Comparison of ENCODE assay signal across 10 cellular contexts in genomic region chr6:57174511-57174907, GRCh38. TPM values are rescaled to one million over a fixed set of nuclear protein-coding genes. Genes with fewer than 3 reads are reported as not detected.
DNase-seq lines count a peak whose midpoint lies in the region; ATAC-seq, FAIRE-seq and TF ChIP-seq lines count a peak whose summit lies in the region.
"Had no signal": no experiment of that assay in that cellular context is flagged by ENCODE, and none has a peak within 500 bp of the region (broad histone marks: within the 10 kb centered on the region; RNA-seq: fewer than 3 reads in every experiment).

No MANE protein-coding gene starts in this region.

- no peaks in the 10 kb centered on the region for H3K9me3 ChIP-seq in A549
- no peaks in the 10 kb centered on the region for H3K9me3 ChIP-seq in left lung
- H3K9me3 ChIP-seq: testis had no signal

- H3K27me3 Mint-ChIP-seq in activated T-helper 1 cell treated with anti-CD3 and anti-CD28 coated beads, Interleukin-12 subunit alpha, Interleukin-12 subunit beta, Interleukin-2, Interleukin-4 antibody, amounts not matched to agents 30 ng/mL and 10 ng/mL and 1 ng/mL, durations not matched to agents 14 hours and 24 hours and 36 hours (ENCODE audit: insufficient read depth) = no peaks in the 10 kb centered on the region

- ATAC-seq in A549 = no peak
- no peak for ATAC-seq in left lung
- ATAC-seq in HG03025 (IDR thresholded peaks at IDR 0.05; ENCODE audit: low FRiP score, unreplicated experiment) = no peak
- ATAC-seq in HG02759 (IDR thresholded peaks at IDR 0.05; ENCODE audit: unreplicated experiment) = no peak

- CTCF ChIA-PET in A549 (lab: Yijun Ruan, JAX) = no interaction called here

- H3K27me3 ChIP-seq in GM06990 (replicated peaks; ENCODE audit: control insufficient read depth, insufficient read depth, low read length) (no peaks in the 10 kb centered on the region), left lung (no peaks in the 10 kb centered on the region)
- H3K27me3 ChIP-seq: testis had no signal

- no peak for TF ChIP-seq EP300 in A549 (IDR thresholded peaks at IDR 0.05)

- TF ChIP-seq CTCF in A549 (IDR thresholded peaks at IDR 0.05) (no peak), GM06990 (IDR thresholded peaks at IDR 0.05; ENCODE audit: insufficient read depth, low read length, poor library complexity, severe bottlenecking) (no peak), left lung (IDR thresholded peaks at IDR 0.05) (no peak)

- peaks cover 43% of the 10 kb centered on the region for H3K4me1 ChIP-seq in A549
- peaks cover 0 to 21% of the 10 kb centered on the region in 2 donors for H3K4me1 ChIP-seq in left lung
- H3K4me1 ChIP-seq: testis had no signal

- TF ChIP-seq RAD21 in A549 (conservative IDR thresholded peaks at IDR 0.05 in 1 of 2, IDR thresholded peaks at IDR 0.05 in 1 of 2) = no peak

- intact Hi-C loops in activated T-helper 1 cell treated with anti-CD3 and anti-CD28 coated beads, Interleukin-12 subunit alpha, Interleukin-12 subunit beta, Interleukin-2, Interleukin-4 antibody, amounts not matched to agents 30 ng/mL and 10 ng/mL and 1 ng/mL, durations not matched to agents 14 hours and 24 hours and 36 hours (cut with micrococcal nuclease) = loop anchor here (1.0 to 5.0 kb wide), 2 partner anchors 37 to 272 kb away; no protein-coding TSS in a partner anchor
- intact Hi-C loops in left lung (cut with DNase I) = no loop called here

- no peak for DNase-seq in A549 (ENCODE audit: low read depth in 1 of 2, low spot score in 1 of 2)
- no peak for DNase-seq in GM06990 (ENCODE audit: extremely low read depth, insufficient read length)
- DNase-seq in activated T-helper 1 cell treated with anti-CD3 and anti-CD28 coated beads, Interleukin-12 subunit alpha, Interleukin-12 subunit beta, Interleukin-2, Interleukin-4 antibody, amounts not matched to agents 30 ng/mL and 10 ng/mL and 1 ng/mL, durations not matched to agents 14 hours and 24 hours and 36 hours (ENCODE audit: low spot score) = no peak
- no peak for DNase-seq in left lung
- no peak for DNase-seq in occipital lobe (lab: John Stamatoyannopoulos, UW)
- DNase-seq in H4 (ENCODE audit: low spot score) = no peak
- DNase-seq: MM.1S, testis had no signal

- H3K4me2 ChIP-seq in A549 = peak overlapping the region; percentile 99

- H3K4me1 Mint-ChIP-seq in activated T-helper 1 cell treated with anti-CD3 and anti-CD28 coated beads, Interleukin-12 subunit alpha, Interleukin-12 subunit beta, Interleukin-2, Interleukin-4 antibody, amounts not matched to agents 30 ng/mL and 10 ng/mL and 1 ng/mL, durations not matched to agents 14 hours and 24 hours and 36 hours (ENCODE audit: low read depth) = peaks cover 45% of the 10 kb centered on the region

- FAIRE-seq in A549 (lab: Jason Lieb, UNC) = no peak

- 2% methylated on average over 3 of the region's 3 CpGs for WGBS in A549 (ENCODE audit: missing lambda C conversion rate)

- no peaks in the 10 kb centered on the region for H3K9me3 Mint-ChIP-seq in activated T-helper 1 cell treated with anti-CD3 and anti-CD28 coated beads, Interleukin-12 subunit alpha, Interleukin-12 subunit beta, Interleukin-2, Interleukin-4 antibody, amounts not matched to agents 30 ng/mL and 10 ng/mL and 1 ng/mL, durations not matched to agents 14 hours and 24 hours and 36 hours

- peaks cover 11% of the 10 kb centered on the region for H3K36me3 Mint-ChIP-seq in activated T-helper 1 cell treated with anti-CD3 and anti-CD28 coated beads, Interleukin-12 subunit alpha, Interleukin-12 subunit beta, Interleukin-2, Interleukin-4 antibody, amounts not matched to agents 30 ng/mL and 10 ng/mL and 1 ng/mL, durations not matched to agents 14 hours and 24 hours and 36 hours (ENCODE audit: low read depth)

- TF ChIP-seq POLR2A in A549 (IDR thresholded peaks at IDR 0.05; ENCODE audit: low read length) = no peak

- H3K27ac ChIP-seq in A549 (peak overlapping the region; percentile 92 to 99), left lung (peak overlapping the region in 1 of 2 donors; percentile 92)

- POLR2A ChIA-PET in A549 (lab: Yijun Ruan, JAX) = interaction anchor here (0.6 kb wide), 1 partner anchor 24 kb away, joined by 9 read pairs; no protein-coding TSS in a partner anchor

- no peak overlapping the region for H3K27ac Mint-ChIP-seq in activated T-helper 1 cell treated with anti-CD3 and anti-CD28 coated beads, Interleukin-12 subunit alpha, Interleukin-12 subunit beta, Interleukin-2, Interleukin-4 antibody, amounts not matched to agents 30 ng/mL and 10 ng/mL and 1 ng/mL, durations not matched to agents 14 hours and 24 hours and 36 hours

- peak overlapping the region; percentile 93 for H3K4me3 Mint-ChIP-seq in activated T-helper 1 cell treated with anti-CD3 and anti-CD28 coated beads, Interleukin-12 subunit alpha, Interleukin-12 subunit beta, Interleukin-2, Interleukin-4 antibody, amounts not matched to agents 30 ng/mL and 10 ng/mL and 1 ng/mL, durations not matched to agents 14 hours and 24 hours and 36 hours

- H3K4me3 ChIP-seq in A549 (peak overlapping the region; percentile 55), GM06990 (replicated peaks; ENCODE audit: low read depth, low read length) (peak overlapping the region; percentile 84), left lung (peak overlapping the region; percentile 62 to 74)

- H3K36me3 ChIP-seq in GM06990 (ENCODE audit: control insufficient read depth, insufficient read depth, low read length) (no peaks in the 10 kb centered on the region; the same call in none of the 2 replicates), left lung (no peaks in the 10 kb centered on the region)

TF ChIP-seq in A549, 52 proteins besides CTCF, POLR2A, EP300 and RAD21:
- TF ChIP-seq ELK1 (IDR thresholded peaks at IDR 0.05; ENCODE audit: low read depth, low read length) = no peak
- TF ChIP-seq BHLHE40 (IDR thresholded peaks at IDR 0.05; ENCODE audit: low read depth, low read length) = no peak
- TF ChIP-seq TP53 (CRISPR knock-in tag; IDR thresholded peaks at IDR 0.05) = no peak
- no peak for TF ChIP-seq NFE2L2 (conservative IDR thresholded peaks at IDR 0.05; ENCODE audit: low read length)
- TF ChIP-seq MAFK (IDR thresholded peaks at IDR 0.05; ENCODE audit: partially characterized antibody) = no peak
- no peak for TF ChIP-seq JUNB (IDR thresholded peaks at IDR 0.05)
- no peak for TF ChIP-seq KDM5A (IDR thresholded peaks at IDR 0.05)
- no peak for TF ChIP-seq HOXA7 (CRISPR knock-in tag; IDR thresholded peaks at IDR 0.05)
- TF ChIP-seq RFX5 (IDR thresholded peaks at IDR 0.05) = no peak
- no peak for TF ChIP-seq HOXB13 (CRISPR knock-in tag; IDR thresholded peaks at IDR 0.05; ENCODE audit: low read depth)
- TF ChIP-seq E2F6 (IDR thresholded peaks at IDR 0.05; ENCODE audit: borderline replicate concordance, low read depth) = no peak
- TF ChIP-seq MAZ (IDR thresholded peaks at IDR 0.05; ENCODE audit: borderline replicate concordance, low read depth, low read length) = no peak

RNA-seq across cellular contexts. Expression of gene BAG2, which starts 2.4 kb away (rescaled TPM):
- polyA plus RNA-seq in A549 (2011; rRNA removed) = 10.2 and 13.9 TPM in 2 replicates
- polyA plus RNA-seq in A549 (2012; cell fraction: cytosol; rRNA removed) = 3.9 and 4.5 TPM in 2 replicates
- 2.1 TPM in 2 replicates for polyA plus RNA-seq in A549 (2012; cell fraction: nucleus; rRNA removed)
- 8.7 to 9.5 TPM (median 9.3 TPM) in 3 replicates for polyA plus RNA-seq in A549 (2017; fragmentation: RNase III; extraction: RNeasy Plus Mini Kit Qiagen cat#74134 plus additional on column Dnase treatment)
- 3.5 and 3.7 TPM in 2 replicates for polyA minus RNA-seq in A549 (2011; rRNA and poly(A)+ RNA removed)
- 12.3 and 13.1 TPM in 2 replicates for total RNA-seq in activated T-helper 1 cell treated with anti-CD3 and anti-CD28 coated beads, Interleukin-12 subunit alpha, Interleukin-12 subunit beta, Interleukin-2, Interleukin-4 antibody, amounts not matched to agents 30 ng/mL and 10 ng/mL and 1 ng/mL, durations not matched to agents 14 hours and 24 hours and 36 hours
- 10 to 100 TPM in 1 of 2 donors, 1 to 10 TPM in 1; 9.2 to 11.3 TPM for total RNA-seq in left lung
- total RNA-seq in occipital lobe = 3.7 TPM
- total RNA-seq in H4 (2014; rRNA removed; shearing (Covaris generic)) = 28.1 and 29.4 TPM in 2 replicates

RNA-seq across cellular contexts. Expression of gene RAB23, which starts 47.6 kb away (rescaled TPM):
- polyA plus RNA-seq in A549 (2011; rRNA removed) = 16.3 and 21.5 TPM in 2 replicates
- polyA plus RNA-seq in A549 (2012; cell fraction: cytosol; rRNA removed) = 2.1 and 2.6 TPM in 2 replicates
- polyA plus RNA-seq in A549 (2012; cell fraction: nucleus; rRNA removed) = 0.67 and 1.1 TPM in 2 replicates
- polyA plus RNA-seq in A549 (2017; fragmentation: RNase III; extraction: RNeasy Plus Mini Kit Qiagen cat#74134 plus additional on column Dnase treatment) = 8.6 to 8.8 TPM (median 8.6 TPM) in 3 replicates
- 3.5 and 3.6 TPM in 2 replicates for polyA minus RNA-seq in A549 (2011; rRNA and poly(A)+ RNA removed)
- total RNA-seq in activated T-helper 1 cell treated with anti-CD3 and anti-CD28 coated beads, Interleukin-12 subunit alpha, Interleukin-12 subunit beta, Interleukin-2, Interleukin-4 antibody, amounts not matched to agents 30 ng/mL and 10 ng/mL and 1 ng/mL, durations not matched to agents 14 hours and 24 hours and 36 hours = 3.0 and 3.8 TPM in 2 replicates
- 10 to 100 TPM; 14.0 to 21.7 TPM for total RNA-seq in left lung
- 51.3 TPM for total RNA-seq in occipital lobe
- total RNA-seq in H4 (2014; rRNA removed; shearing (Covaris generic)) = 19.9 and 30.9 TPM in 2 replicates
